Comparison of ENCODE assay signal across 8 cellular contexts in genomic region chr19:8487137-8487851, GRCh38. TPM values are rescaled to one million over a fixed set of nuclear protein-coding genes. Genes with fewer than 3 reads are reported as not detected.
DNase-seq lines count a peak whose midpoint lies in the region; ATAC-seq and TF ChIP-seq lines count a peak whose summit lies in the region.

No MANE protein-coding gene starts in this region.

- H3K27ac ChIP-seq in CD4-positive, CD25-positive, alpha-beta regulatory T cell (ENCODE audit: insufficient read depth, low read length, poor library complexity, severe bottlenecking): peak overlapping the region; percentile 48
- H3K27ac ChIP-seq in KOPT-K1 (ENCODE audit: low read depth, low read length, poor library complexity, severe bottlenecking) (peak overlapping the region; percentile 72), right lobe of liver (peak overlapping the region in 2 of 3 donors; percentile 3 to 16)

- H3K4me3 Mint-ChIP-seq in CD4-positive, CD25-positive, alpha-beta regulatory T cell: peak overlapping the region; percentile 28 to 81 (median 58)
- H3K4me3 Mint-ChIP-seq in activated T-helper 1 cell treated with anti-CD3 and anti-CD28 coated beads, Interleukin-12 subunit alpha, Interleukin-12 subunit beta, Interleukin-2, Interleukin-4 antibody, amounts not matched to agents 30 ng/mL and 10 ng/mL and 1 ng/mL, durations not matched to agents 14 hours and 24 hours and 36 hours: peak overlapping the region; percentile 56

- DNase-seq in CD4-positive, CD25-positive, alpha-beta regulatory T cell: peak; percentile 15 to 86 (median 60)
- DNase-seq in activated T-helper 1 cell treated with anti-CD3 and anti-CD28 coated beads, Interleukin-12 subunit alpha, Interleukin-12 subunit beta, Interleukin-2, Interleukin-4 antibody, amounts not matched to agents 30 ng/mL and 10 ng/mL and 1 ng/mL, durations not matched to agents 14 hours and 24 hours and 36 hours (ENCODE audit: low spot score): peak; percentile 21
- DNase-seq in right lobe of liver: no peak
- peak; percentile 57 for DNase-seq in stimulated activated naive CD8-positive, alpha-beta T cell treated with anti-CD3 and anti-CD28 coated beads, Interleukin-15, Interleukin-2, amounts not matched to agents 100 U/mL and 50 U/mL, for 24 hours

- H3K36me3 ChIP-seq in CD4-positive, CD25-positive, alpha-beta regulatory T cell (ENCODE audit: control insufficient read depth, insufficient read depth, low read length): peaks cover 63% of the 10 kb centered on the region
- H3K36me3 ChIP-seq in KOPT-K1 (ENCODE audit: insufficient read depth, low read length): peaks cover 85% of the 10 kb centered on the region
- H3K36me3 ChIP-seq in right lobe of liver: peaks cover 6 to 67% (median 42%) of the 10 kb centered on the region in 4 donors

- peak; percentile 77 to 87 for ATAC-seq in CD4-positive, CD25-positive, alpha-beta regulatory T cell (ENCODE audit: low read depth in 2 of 2)
- ATAC-seq in right lobe of liver (peak; percentile 32 to 59 (median 38)), esophagus mucosa (no peak), HG02763 (IDR thresholded peaks at IDR 0.05; ENCODE audit: unreplicated experiment) (no peak), GM19452 (IDR thresholded peaks at IDR 0.05; ENCODE audit: unreplicated experiment) (no peak)
- ATAC-seq in stimulated activated naive CD8-positive, alpha-beta T cell treated with anti-CD3 and anti-CD28 coated beads, Interleukin-15, Interleukin-2, amounts not matched to agents 100 U/mL and 50 U/mL, for 24 hours: peak; percentile 71

- peaks cover 41% of the 10 kb centered on the region for H3K36me3 Mint-ChIP-seq in CD4-positive, CD25-positive, alpha-beta regulatory T cell
- peaks cover 24% of the 10 kb centered on the region for H3K36me3 Mint-ChIP-seq in activated T-helper 1 cell treated with anti-CD3 and anti-CD28 coated beads, Interleukin-12 subunit alpha, Interleukin-12 subunit beta, Interleukin-2, Interleukin-4 antibody, amounts not matched to agents 30 ng/mL and 10 ng/mL and 1 ng/mL, durations not matched to agents 14 hours and 24 hours and 36 hours (ENCODE audit: low read depth)

- no peak for TF ChIP-seq CTCF in right lobe of liver (IDR thresholded peaks at IDR 0.05)

- H3K27me3 Mint-ChIP-seq in CD4-positive, CD25-positive, alpha-beta regulatory T cell: no peaks in the 10 kb centered on the region
- H3K27me3 Mint-ChIP-seq in activated T-helper 1 cell treated with anti-CD3 and anti-CD28 coated beads, Interleukin-12 subunit alpha, Interleukin-12 subunit beta, Interleukin-2, Interleukin-4 antibody, amounts not matched to agents 30 ng/mL and 10 ng/mL and 1 ng/mL, durations not matched to agents 14 hours and 24 hours and 36 hours (ENCODE audit: insufficient read depth): no peaks in the 10 kb centered on the region

- WGBS in right lobe of liver (ENCODE audit: insufficient coverage, low coverage, low lambda C conversion rate, missing lambda C conversion rate): 55% methylated on average over 6 of the region's 13 CpGs

- H3K4me1 ChIP-seq in CD4-positive, CD25-positive, alpha-beta regulatory T cell (ENCODE audit: control insufficient read depth, insufficient read depth, low read length, poor library complexity, severe bottlenecking): peaks cover 18% of the 10 kb centered on the region
- no peaks in the 10 kb centered on the region for H3K4me1 ChIP-seq in right lobe of liver

- no peaks in the 10 kb centered on the region for H3K27me3 ChIP-seq in CD4-positive, CD25-positive, alpha-beta regulatory T cell (ENCODE audit: control insufficient read depth, insufficient read depth, low read length)
- H3K27me3 ChIP-seq in right lobe of liver: no peaks in the 10 kb centered on the region

- H3K4me3 ChIP-seq in CD4-positive, CD25-positive, alpha-beta regulatory T cell (ENCODE audit: low read depth, low read length): no peak overlapping the region
- no peak overlapping the region for H3K4me3 ChIP-seq in right lobe of liver

- intact Hi-C loops in activated T-helper 1 cell treated with anti-CD3 and anti-CD28 coated beads, Interleukin-12 subunit alpha, Interleukin-12 subunit beta, Interleukin-2, Interleukin-4 antibody, amounts not matched to agents 30 ng/mL and 10 ng/mL and 1 ng/mL, durations not matched to agents 14 hours and 24 hours and 36 hours (cut with micrococcal nuclease): loop anchor here (5.0 to 10.0 kb wide), 2 partner anchors 35 to 222 kb away; no protein-coding TSS in a partner anchor
- intact Hi-C loops in right lobe of liver (cut with DNase I): no loop called here

- peaks cover 0 to 1% (median 0%) of the 10 kb centered on the region in 7 donors for H3K9me3 Mint-ChIP-seq in CD4-positive, CD25-positive, alpha-beta regulatory T cell
- H3K9me3 Mint-ChIP-seq in activated T-helper 1 cell treated with anti-CD3 and anti-CD28 coated beads, Interleukin-12 subunit alpha, Interleukin-12 subunit beta, Interleukin-2, Interleukin-4 antibody, amounts not matched to agents 30 ng/mL and 10 ng/mL and 1 ng/mL, durations not matched to agents 14 hours and 24 hours and 36 hours: no peaks in the 10 kb centered on the region

- peak overlapping the region; percentile 82 to 92 (median 83) for H3K27ac Mint-ChIP-seq in CD4-positive, CD25-positive, alpha-beta regulatory T cell
- peak overlapping the region; percentile 82 for H3K27ac Mint-ChIP-seq in activated T-helper 1 cell treated with anti-CD3 and anti-CD28 coated beads, Interleukin-12 subunit alpha, Interleukin-12 subunit beta, Interleukin-2, Interleukin-4 antibody, amounts not matched to agents 30 ng/mL and 10 ng/mL and 1 ng/mL, durations not matched to agents 14 hours and 24 hours and 36 hours

- TF ChIP-seq POLR2A in right lobe of liver (IDR thresholded peaks at IDR 0.05): no peak

- H3K9me3 ChIP-seq in CD4-positive, CD25-positive, alpha-beta regulatory T cell (ENCODE audit: control insufficient read depth in 2 of 2, low read length in 2 of 2): no peaks in the 10 kb centered on the region
- H3K9me3 ChIP-seq in KOPT-K1 (ENCODE audit: insufficient read depth, low read length, poor library complexity, severe bottlenecking): no peaks in the 10 kb centered on the region
- no peaks in the 10 kb centered on the region for H3K9me3 ChIP-seq in right lobe of liver

- peaks cover 5 to 36% (median 22%) of the 10 kb centered on the region in 4 donors for H3K4me1 Mint-ChIP-seq in CD4-positive, CD25-positive, alpha-beta regulatory T cell
- peaks cover 21% of the 10 kb centered on the region for H3K4me1 Mint-ChIP-seq in activated T-helper 1 cell treated with anti-CD3 and anti-CD28 coated beads, Interleukin-12 subunit alpha, Interleukin-12 subunit beta, Interleukin-2, Interleukin-4 antibody, amounts not matched to agents 30 ng/mL and 10 ng/mL and 1 ng/mL, durations not matched to agents 14 hours and 24 hours and 36 hours (ENCODE audit: low read depth)

RNA-seq across cellular contexts. Expression of gene PRAM1, which starts 15.1 kb away (rescaled TPM):
- 3.7 TPM for total RNA-seq in CD4-positive, CD25-positive, alpha-beta regulatory T cell
- under 1 TPM in 2 of 4 donors, not detected in 2; 0.06 to 0.21 TPM for polyA plus RNA-seq in CD4-positive, CD25-positive, alpha-beta regulatory T cell
- 0.10 and 0.44 TPM in 2 replicates for total RNA-seq in activated T-helper 1 cell treated with anti-CD3 and anti-CD28 coated beads, Interleukin-12 subunit alpha, Interleukin-12 subunit beta, Interleukin-2, Interleukin-4 antibody, amounts not matched to agents 30 ng/mL and 10 ng/mL and 1 ng/mL, durations not matched to agents 14 hours and 24 hours and 36 hours
- 1 to 10 TPM in 5 of 6 experiments, under 1 TPM in 1; 0.74 to 3.3 (median 1.5) TPM for total RNA-seq in right lobe of liver
- total RNA-seq in esophagus mucosa: 0.76 TPM

RNA-seq across cellular contexts. Expression of gene ZNF414, which starts 26.7 kb away (rescaled TPM):
- 35.1 TPM for total RNA-seq in CD4-positive, CD25-positive, alpha-beta regulatory T cell
- polyA plus RNA-seq in CD4-positive, CD25-positive, alpha-beta regulatory T cell: 10 to 100 TPM in 3 of 4 donors, 1 to 10 TPM in 1; 9.7 to 15.0 (median 12.6) TPM
- 22.1 and 23.6 TPM in 2 replicates for total RNA-seq in activated T-helper 1 cell treated with anti-CD3 and anti-CD28 coated beads, Interleukin-12 subunit alpha, Interleukin-12 subunit beta, Interleukin-2, Interleukin-4 antibody, amounts not matched to agents 30 ng/mL and 10 ng/mL and 1 ng/mL, durations not matched to agents 14 hours and 24 hours and 36 hours
- 10 to 100 TPM in 4 of 6 experiments, 1 to 10 TPM in 2; 9.5 to 17.4 (median 11.9) TPM for total RNA-seq in right lobe of liver
- 13.3 TPM for total RNA-seq in esophagus mucosa

RNA-seq across cellular contexts. Expression of gene HNRNPM, which starts 42.5 kb away (rescaled TPM):
- total RNA-seq in CD4-positive, CD25-positive, alpha-beta regulatory T cell: 263 TPM
- polyA plus RNA-seq in CD4-positive, CD25-positive, alpha-beta regulatory T cell: 100 to 1,000 TPM; 161 to 221 (median 184) TPM
- 323 and 331 TPM in 2 replicates for total RNA-seq in activated T-helper 1 cell treated with anti-CD3 and anti-CD28 coated beads, Interleukin-12 subunit alpha, Interleukin-12 subunit beta, Interleukin-2, Interleukin-4 antibody, amounts not matched to agents 30 ng/mL and 10 ng/mL and 1 ng/mL, durations not matched to agents 14 hours and 24 hours and 36 hours
- total RNA-seq in right lobe of liver (10 to 100 TPM; 31.8 to 82.5 (median 58.6) TPM), esophagus mucosa (107 TPM)

Comparison
In these comparisons a context has a peak if more than half of its experiments do, and no peak if none do; other contexts are left out.
1. ATAC-seq: peak in CD4-positive, CD25-positive, alpha-beta regulatory T cell (2 of 2), right lobe of liver (4 of 4) and stimulated activated naive CD8-positive, alpha-beta T cell treated with anti-CD3 and anti-CD28 coated beads, Interleukin-15, Interleukin-2, amounts not matched to agents 100 U/mL and 50 U/mL, for 24 hours (single experiment); none in esophagus mucosa (single experiment), HG02763 (single experiment) and GM19452 (single experiment).
2. DNase-seq: peak in CD4-positive, CD25-positive, alpha-beta regulatory T cell (3 of 3), activated T-helper 1 cell treated with anti-CD3 and anti-CD28 coated beads, Interleukin-12 subunit alpha, Interleukin-12 subunit beta, Interleukin-2, Interleukin-4 antibody, amounts not matched to agents 30 ng/mL and 10 ng/mL and 1 ng/mL, durations not matched to agents 14 hours and 24 hours and 36 hours (single experiment) and stimulated activated naive CD8-positive, alpha-beta T cell treated with anti-CD3 and anti-CD28 coated beads, Interleukin-15, Interleukin-2, amounts not matched to agents 100 U/mL and 50 U/mL, for 24 hours (single experiment); none in right lobe of liver (0 of 3).
3. H3K27ac ChIP-seq: peak in every context shown above with its lines; median percentile 72 in KOPT-K1; 48 in CD4-positive, CD25-positive, alpha-beta regulatory T cell; 10 in right lobe of liver.